ENCODE assay signal across 7 cellular contexts in genomic region chr7:5822742-5823503, GRCh38.
DNase-seq lines count a peak whose midpoint lies in the region; ATAC-seq and TF ChIP-seq lines count a peak whose summit lies in the region.

No MANE protein-coding gene starts in this region.

- TF ChIP-seq POLR2A in GM18505 (IDR thresholded peaks at IDR 0.05; ENCODE audit: borderline replicate concordance, extremely low read depth, insufficient read depth, insufficient read length), result peak; percentile 55

- ATAC-seq in GM18505 (IDR thresholded peaks at IDR 0.05; ENCODE audit: unreplicated experiment), result peak; percentile 99
- peak; percentile 100 for ATAC-seq in HG02973 (IDR thresholded peaks at IDR 0.05; ENCODE audit: unreplicated experiment)

- DNase-seq in NCI-H1930 (lab: John Stamatoyannopoulos, UW) (peak; percentile 86 to 90), T-helper 22 cell (ENCODE audit: low read depth) (peak; percentile 99), astrocyte of the hippocampus (ENCODE audit: low read depth, low spot score) (peak; percentile 96), hippocampal formation (lab: John Stamatoyannopoulos, UW) (peak; percentile 95), retina (peak; percentile 95)

Comparison
In these comparisons a context has a peak if more than half of its experiments do, and no peak if none do; other contexts are left out.
1. Peak in every context shown above with its lines: DNase-seq and ATAC-seq.